ENCODE assay signal across 8 cellular contexts in the genomic region with DNA sequence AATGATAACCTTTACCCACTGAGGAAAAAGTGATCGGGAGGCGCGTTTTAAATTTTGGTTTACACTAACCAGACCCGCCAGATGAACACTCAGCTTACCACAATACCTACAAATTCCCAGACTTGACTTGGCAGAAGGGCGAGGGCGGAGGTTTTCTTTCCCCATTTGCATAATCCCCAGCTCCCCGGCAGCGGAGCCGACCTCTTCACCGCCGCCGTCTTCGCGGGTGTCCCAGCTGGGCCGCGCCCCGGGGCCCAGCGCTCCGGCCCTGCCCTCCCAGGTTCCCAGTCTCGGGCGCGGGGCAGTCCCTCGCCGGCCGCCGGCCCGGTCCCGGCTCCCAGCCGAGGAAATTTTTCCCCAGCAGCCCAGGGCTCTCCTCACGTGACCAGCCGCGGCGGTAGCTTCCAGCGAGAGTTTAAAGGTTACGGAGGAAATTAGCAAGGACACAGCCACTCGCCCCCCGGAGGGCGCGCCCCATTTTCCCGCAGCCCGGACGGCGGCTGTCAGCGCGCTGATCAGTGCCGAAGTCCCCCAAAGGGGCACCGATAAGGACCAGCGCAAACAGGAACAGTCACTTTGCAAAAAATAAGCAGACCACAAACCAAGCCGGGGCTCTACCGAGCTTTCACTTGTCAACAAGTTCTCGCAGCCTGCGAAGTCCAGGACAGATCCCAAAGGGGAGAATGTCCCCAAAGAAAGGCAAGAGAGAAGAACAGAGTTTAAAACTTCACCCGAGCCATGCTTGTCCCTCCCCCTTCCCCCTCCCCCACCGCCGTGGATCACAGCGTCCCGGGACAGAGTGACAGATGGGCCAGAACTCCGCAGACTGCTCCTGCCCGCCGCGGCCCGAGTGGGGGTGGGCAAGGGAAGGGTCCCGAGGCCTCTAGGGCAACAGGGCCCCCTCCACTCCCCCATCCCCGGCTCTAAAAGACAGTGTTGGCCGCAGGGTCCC. TPM values are rescaled to one million over a fixed set of nuclear protein-coding genes. Genes with fewer than 3 reads are reported as not detected.
DNase-seq lines count a peak whose midpoint lies in the region; ATAC-seq and TF ChIP-seq lines count a peak whose summit lies in the region.

No MANE protein-coding gene starts in this region.

- peak; percentile 24 for ATAC-seq in GM18868 (IDR thresholded peaks at IDR 0.05; ENCODE audit: unreplicated experiment)
- ATAC-seq in HG03139 (IDR thresholded peaks at IDR 0.05; ENCODE audit: unreplicated experiment), result peak; percentile 16

- peak overlapping the region; percentile 81 to 96 (median 90) for H3K4me3 ChIP-seq in transverse colon

- DNase-seq in AG08395 (ENCODE audit: low spot score), result peak; percentile 57
- peak; percentile 59 for DNase-seq in RKO (ENCODE audit: low spot score)
- peak; percentile 60 for DNase-seq in activated naive CD4-positive, alpha-beta T cell treated with Interleukin-2 at 50 U/mL for 16 hours
- DNase-seq in germinal center (ENCODE audit: low spot score), result peak; percentile 63
- DNase-seq in nucleus accumbens (lab: John Stamatoyannopoulos, UW), result peak in 50 of 56 donors; percentile 8 to 85 (median 56)
- DNase-seq in transverse colon, result peak; percentile 83

- TF ChIP-seq POLR2A in transverse colon (IDR thresholded peaks at IDR 0.05), result peak; percentile 72

- H3K4me1 ChIP-seq in transverse colon, result peaks cover 15 to 41% (median 29%) of the 10 kb centered on the region in 4 donors

- peak overlapping the region; percentile 97 to 100 (median 99) for H3K27ac ChIP-seq in transverse colon

- no peaks in the 10 kb centered on the region for H3K27me3 ChIP-seq in transverse colon

- TF ChIP-seq CTCF in transverse colon (IDR thresholded peaks at IDR 0.05), result no peak

- H3K36me3 ChIP-seq in transverse colon, result no peaks in the 10 kb centered on the region

- WGBS in transverse colon (ENCODE audit: low coverage in 1 of 2), 2 donors, result 0% methylated on average over 4 to 55 of the region's 65 CpGs

- in situ Hi-C loops in transverse colon (cut with MboI; ENCODE audit: low pct_ligation_motif_present in 1 of 4, low pct_unique_long_range_greater_than_20kb in 1 of 4, low sequenced_read_pairs in 3 of 4), result loop anchor here (5.0 to 25.0 kb wide), 6 partner anchors 125 to 712 kb away; no protein-coding TSS in a partner anchor

- no peaks in the 10 kb centered on the region for H3K9me3 ChIP-seq in transverse colon

- intact Hi-C loops in transverse colon (cut with DNase I; ENCODE audit: low total_unique reads), result loop anchor here (2.0 to 5.0 kb wide), 2 partner anchors 127 to 287 kb away; no protein-coding TSS in a partner anchor

- no peak for TF ChIP-seq EP300 in transverse colon (IDR thresholded peaks at IDR 0.05; ENCODE audit: low read depth)

RNA-seq across cellular contexts. Expression of gene PRKCE, which starts 1.3 kb away (rescaled TPM):
- total RNA-seq in transverse colon, result 10 to 100 TPM in 3 of 4 donors, 1 to 10 TPM in 1; 8.6 to 20.6 (median 11.3) TPM

RNA-seq across cellular contexts. Expression of gene SRBD1, which starts 39.1 kb away (rescaled TPM):
- total RNA-seq in transverse colon, result 10 to 100 TPM; 13.5 to 36.2 (median 26.8) TPM

Comparison
In these comparisons a context has a peak if more than half of its experiments do, and no peak if none do; other contexts are left out.
1. Peak in every context shown above with its lines: DNase-seq, ATAC-seq, H3K4me3 ChIP-seq and H3K27ac ChIP-seq.